ENCODE assay signal across 10 cellular contexts in the genomic region with DNA sequence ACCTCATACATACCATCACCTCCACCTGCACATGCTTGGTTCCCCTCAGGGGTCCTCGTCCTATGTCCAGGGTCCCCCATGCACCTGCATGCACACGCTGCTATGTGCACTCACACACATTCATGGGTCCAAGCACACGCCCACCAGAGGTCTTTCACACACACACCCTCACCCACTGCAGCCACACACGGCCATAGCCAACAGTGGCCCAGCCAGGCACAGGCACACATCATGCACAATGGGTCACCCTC. TPM values are rescaled to one million over a fixed set of nuclear protein-coding genes. Genes with fewer than 3 reads are reported as not detected.
DNase-seq lines count a peak whose midpoint lies in the region; ATAC-seq and TF ChIP-seq lines count a peak whose summit lies in the region.
"Had no signal": no experiment of that assay in that cellular context is flagged by ENCODE, and none has a peak within 500 bp of the region (broad histone marks: within the 10 kb centered on the region; RNA-seq: fewer than 3 reads in every experiment).

No MANE protein-coding gene starts in this region.

- H3K9ac ChIP-seq in endodermal cell (ENCODE audit: extremely low read depth, low read length, poor library complexity, severe bottlenecking): no peak overlapping the region

- H3K4me1 Mint-ChIP-seq in endodermal cell (peaks cover 57% of the 10 kb centered on the region), nephron progenitor cell (peaks cover 60% of the 10 kb centered on the region)

- H3K27ac Mint-ChIP-seq in endodermal cell (no peak overlapping the region), nephron progenitor cell (no peak overlapping the region)

- WGBS in endodermal cell (ENCODE audit: insufficient coverage in 1 of 2, insufficient read length in 1 of 2), 2 experiments: 68% methylated on average over 4 of the region's 4 CpGs; no CpG with 5 or more reads in 1 of the 2 experiments

- H2AFZ ChIP-seq in ACC112 (ENCODE audit: low read length, unreplicated experiment) (no peak overlapping the region), PC-9 (no peak overlapping the region)

- no peak for ATAC-seq in GM21515 (IDR thresholded peaks at IDR 0.05; ENCODE audit: unreplicated experiment)

- CTCF ChIA-PET in PC-9 (lab: Charles Lee): interaction anchor here (0.5 to 0.8 kb wide), 2 partner anchors 189 to 422 kb away, joined by 3 to 5 read pairs; no protein-coding TSS in a partner anchor

- H3K4me1 ChIP-seq in ACC112 (ENCODE audit: control insufficient read depth, insufficient read depth, low read length, unreplicated experiment) (peaks cover 4% of the 10 kb centered on the region), PC-9 (replicated peaks; ENCODE audit: insufficient read depth) (peaks cover 17% of the 10 kb centered on the region), endodermal cell (ENCODE audit: control insufficient read depth, insufficient read depth, low read length) (peaks cover 17% of the 10 kb centered on the region)

- no peaks in the 10 kb centered on the region for H3K9me2 ChIP-seq in PC-9 (ENCODE audit: insufficient read depth)

- H3K9me3 ChIP-seq in PC-9 (ENCODE audit: insufficient read depth, low read depth): no peaks in the 10 kb centered on the region
- no peaks in the 10 kb centered on the region for H3K9me3 ChIP-seq in endodermal cell (ENCODE audit: control insufficient read depth, low read length)
- H3K9me3 ChIP-seq in MG63: no peaks in the 10 kb centered on the region

- TF ChIP-seq CTCF in PC-9 (conservative IDR thresholded peaks at IDR 0.05) (no peak), endodermal cell (conservative IDR thresholded peaks at IDR 0.05) (no peak), nephron progenitor cell (IDR thresholded peaks at IDR 0.05) (no peak)

- H3K36me3 Mint-ChIP-seq in endodermal cell (ENCODE audit: low read depth) (peaks cover 2% of the 10 kb centered on the region), nephron progenitor cell (ENCODE audit: low read depth) (no peaks in the 10 kb centered on the region)

- intact Hi-C loops in PC-9 (cut with micrococcal nuclease; ENCODE audit: unreplicated experiment): no loop called here

- peak overlapping the region; percentile 60; the same call in 1 of the 2 replicates for H3K4me2 ChIP-seq in PC-9

- H3K27me3 Mint-ChIP-seq in endodermal cell (ENCODE audit: insufficient read depth): peaks cover 12% of the 10 kb centered on the region
- peaks cover 41% of the 10 kb centered on the region for H3K27me3 Mint-ChIP-seq in nephron progenitor cell (ENCODE audit: low read depth, poor library complexity)

- H3F3A ChIP-seq in PC-9 (ENCODE audit: insufficient read depth, low read depth): no peaks in the 10 kb centered on the region

- H3K27ac ChIP-seq in ACC112 (ENCODE audit: low read depth, low read length): no peak overlapping the region
- no peak overlapping the region for H3K27ac ChIP-seq in PC-9
- H3K27ac ChIP-seq in endodermal cell (ENCODE audit: low read depth, low read length): no peak overlapping the region

- no peaks in the 10 kb centered on the region for H4K20me1 ChIP-seq in PC-9 (ENCODE audit: insufficient read depth)

- H3K27me3 ChIP-seq in ACC112 (ENCODE audit: insufficient read depth, low read length) (no peaks in the 10 kb centered on the region; the same call in 1 of the 2 replicates), PC-9 (ENCODE audit: insufficient read depth, low read depth) (no peaks in the 10 kb centered on the region), endodermal cell (ENCODE audit: control insufficient read depth, insufficient read depth, low read length, poor library complexity, severe bottlenecking) (no peaks in the 10 kb centered on the region), MG63 (no peaks in the 10 kb centered on the region)

- DNase-seq in PC-9: no peak
- DNase-seq in endodermal cell: no peak
- no peak for DNase-seq in nephron progenitor cell
- no peak for DNase-seq in HUDEP-2 (lab: John Stamatoyannopoulos, UW; ENCODE audit: unreplicated experiment in 76 of 76)
- no peak for DNase-seq in MG63
- DNase-seq in middle frontal gyrus (ENCODE audit: extremely low spot score, low spot score): no peak
- DNase-seq: DND-41; stimulated activated CD4-positive, alpha-beta T cell treated with anti-CD3 and anti-CD28 coated beads, Interleukin-4, amount 100 ng/mL, for 24 hours had no signal

- H3K4me3 Mint-ChIP-seq in endodermal cell: peak overlapping the region; percentile 88
- H3K4me3 Mint-ChIP-seq in nephron progenitor cell: peak overlapping the region; percentile 87

- H3K36me3 ChIP-seq in ACC112 (ENCODE audit: insufficient read depth, low read length) (no peaks in the 10 kb centered on the region), PC-9 (ENCODE audit: low read depth) (no peaks in the 10 kb centered on the region), endodermal cell (ENCODE audit: control insufficient read depth, insufficient read depth, low read length) (no peaks in the 10 kb centered on the region), MG63 (no peaks in the 10 kb centered on the region)

- H3K79me2 ChIP-seq in ACC112 (ENCODE audit: control insufficient read depth, insufficient read depth, low read length, unreplicated experiment) (no peaks in the 10 kb centered on the region), PC-9 (ENCODE audit: low read depth) (no peaks in the 10 kb centered on the region)

- POLR2A ChIA-PET in PC-9 (lab: Charles Lee; ENCODE audit: unreplicated experiment): no interaction called here

- peak overlapping the region; percentile 85 for H3K4me3 ChIP-seq in ACC112 (ENCODE audit: low read depth, low read length)
- H3K4me3 ChIP-seq in PC-9: no peak overlapping the region
- peak overlapping the region; percentile 80 for H3K4me3 ChIP-seq in endodermal cell (ENCODE audit: low read length)
- H3K4me3 ChIP-seq in MG63: no peak overlapping the region

- no peaks in the 10 kb centered on the region for H3K9me3 Mint-ChIP-seq in endodermal cell
- no peaks in the 10 kb centered on the region for H3K9me3 Mint-ChIP-seq in nephron progenitor cell

- BruUV-seq in PC-9 (replicated peaks; lab: Mats Ljungman, UMichigan): TSS peak; percentile 30

RNA-seq across cellular contexts. Expression of gene SDC3, which starts 1.2 kb away (rescaled TPM):
- total RNA-seq in PC-9 (2021): 33.7 and 37.4 TPM in 2 replicates
- 100 to 1,000 TPM in 1 of 2 donors, 10 to 100 TPM in 1; 94.1 to 143 TPM for total RNA-seq in endodermal cell
- polyA plus RNA-seq in endodermal cell (2013, experiment 1 of 2): 94.6 TPM
- 84.7 TPM for polyA plus RNA-seq in endodermal cell (2013, experiment 2 of 2)
- total RNA-seq in MG63 (2014; rRNA removed; shearing (Covaris generic); ENCODE audit: low replicate concordance): 12.1 and 12.3 TPM in 2 replicates

Comparison
In these comparisons a context has a peak if more than half of its experiments do, and no peak if none do; other contexts are left out.
1. H3K4me3 ChIP-seq: peak in ACC112 (single experiment) and endodermal cell (single experiment); none in PC-9 (single experiment) and MG63 (single experiment).